In genomic region chr11:103870821-103871309, GRCh38 we compare ENCODE assay signal across 1 cellular context.
TF ChIP-seq lines count a peak whose summit lies in the region.

No MANE protein-coding gene starts in this region.

TF ChIP-seq in SK-N-SH treated with all-trans-retinoic acid at 6 μM for 48 hours, 23 proteins besides CTCF, POLR2A, EP300 and RAD21 (continued from another document):
- TF ChIP-seq POU6F1 (CRISPR knock-in tag; IDR thresholded peaks at IDR 0.05; ENCODE audit: borderline replicate concordance, low read depth) = no peak
- TF ChIP-seq BACH2 (CRISPR knock-in tag; IDR thresholded peaks at IDR 0.05; ENCODE audit: borderline replicate concordance) = no peak
TF ChIP-seq in SK-N-SH treated with all-trans-retinoic acid at 6 μM for 48 hours: peak in this region for 0.
